ENCODE assay signal across 8 cellular contexts in the genomic region with DNA sequence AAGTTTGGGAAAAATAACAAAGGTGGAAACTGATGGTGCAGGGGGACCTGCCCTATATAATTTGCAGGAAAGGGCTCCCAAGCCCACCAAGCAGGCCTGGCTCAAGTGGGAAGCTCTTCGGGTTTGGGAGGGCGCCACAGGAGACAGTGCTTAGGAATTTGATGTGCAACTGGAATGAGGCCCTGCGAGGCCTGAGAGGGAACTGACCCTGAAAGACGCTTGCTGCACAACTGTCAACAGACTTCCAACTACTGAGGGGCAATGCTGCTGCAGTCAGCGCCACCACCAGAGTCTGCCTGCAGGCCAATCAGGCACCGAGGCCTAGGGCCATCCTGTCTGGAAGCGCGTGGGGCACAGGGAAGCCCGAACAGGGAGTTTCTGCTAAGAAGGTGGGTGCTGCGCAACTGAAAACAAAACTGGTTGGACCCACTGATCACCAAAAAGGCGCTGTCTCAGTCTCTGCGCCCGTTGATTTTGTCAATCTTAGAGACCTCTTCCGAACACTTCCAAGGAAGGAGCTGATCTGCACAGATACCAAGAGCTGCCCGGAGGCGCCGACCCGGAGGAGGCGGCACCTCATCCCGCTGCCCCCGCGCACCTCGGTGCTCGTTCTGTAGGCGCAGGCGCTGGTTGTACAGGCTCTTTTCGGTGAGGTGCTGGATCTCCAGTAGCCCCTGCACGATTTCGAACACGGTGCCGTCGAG. TPM values are rescaled to one million over a fixed set of nuclear protein-coding genes. Genes with fewer than 3 reads are reported as not detected.
DNase-seq lines count a peak whose midpoint lies in the region; ATAC-seq, FAIRE-seq and TF ChIP-seq lines count a peak whose summit lies in the region.

No MANE protein-coding gene starts in this region.

- H3K36me3 Mint-ChIP-seq in activated T-cell treated with anti-CD3 and anti-CD28 coated beads, Interleukin-2, amount 50 U/mL, for 24 hours (ENCODE audit: low read depth): peaks cover 8% of the 10 kb centered on the region

- H3K36me3 ChIP-seq in WERI-Rb-1: no peaks in the 10 kb centered on the region
- peaks cover 0 to 13% of the 10 kb centered on the region in 2 donors for H3K36me3 ChIP-seq in gastroesophageal sphincter
- peaks cover 11% of the 10 kb centered on the region for H3K36me3 ChIP-seq in neutrophil

- peak overlapping the region; percentile 84 for H3K27ac Mint-ChIP-seq in activated T-cell treated with anti-CD3 and anti-CD28 coated beads, Interleukin-2, amount 50 U/mL, for 24 hours

- TF ChIP-seq POLR2A in gastroesophageal sphincter (IDR thresholded peaks at IDR 0.05): no peak

- TF ChIP-seq CTCF in WERI-Rb-1 (IDR thresholded peaks at IDR 0.05; ENCODE audit: low read depth, low read length): no peak
- no peak for TF ChIP-seq CTCF in gastroesophageal sphincter (IDR thresholded peaks at IDR 0.05)
- no peak for TF ChIP-seq CTCF in neutrophil (IDR thresholded peaks at IDR 0.05)

- no peaks in the 10 kb centered on the region for H3K27me3 Mint-ChIP-seq in activated T-cell treated with anti-CD3 and anti-CD28 coated beads, Interleukin-2, amount 50 U/mL, for 24 hours

- H3K27me3 ChIP-seq in WERI-Rb-1 (ENCODE audit: insufficient read depth, low read depth, severe bottlenecking): no peaks in the 10 kb centered on the region
- no peaks in the 10 kb centered on the region for H3K27me3 ChIP-seq in gastroesophageal sphincter
- H3K27me3 ChIP-seq in neutrophil: no peaks in the 10 kb centered on the region

- ATAC-seq in HG03135 (IDR thresholded peaks at IDR 0.05; ENCODE audit: unreplicated experiment) (peak; percentile 3), gastroesophageal sphincter (no peak)

- TF ChIP-seq EP300 in gastroesophageal sphincter (IDR thresholded peaks at IDR 0.05): no peak

- DNase-seq in activated T-cell treated with anti-CD3 and anti-CD28 coated beads, Interleukin-2, amount 50 U/mL, for 24 hours: no peak
- DNase-seq in activated T-cell treated with anti-CD3 and anti-CD28 coated beads, Interleukin-2, amount 50 U/mL, for 1 hour: no peak
- peak; percentile 42 for DNase-seq in WERI-Rb-1
- no peak for DNase-seq in stimulated activated CD4-positive, alpha-beta T cell treated with anti-CD3 and anti-CD28 coated beads, Interleukin-1b, Interleukin-23, amount 100 ng/mL, for 48 hours
- no peak for DNase-seq in HTR-8/SVneo (ENCODE audit: insufficient read length, low spot score)

- H3K4me3 ChIP-seq in WERI-Rb-1 (ENCODE audit: low read depth, low read length) (peak overlapping the region; percentile 81), gastroesophageal sphincter (peak overlapping the region; percentile 91 to 93), neutrophil (ENCODE audit: low read depth in 1 of 2, low read length in 1 of 2) (peak overlapping the region; percentile 87 to 98)

- peaks cover 0 to 55% (median 19%) of the 10 kb centered on the region in 3 donors for H3K4me1 ChIP-seq in gastroesophageal sphincter
- peaks cover 17 to 18% of the 10 kb centered on the region in 2 experiments for H3K4me1 ChIP-seq in neutrophil (ENCODE audit: control insufficient read depth in 1 of 2, insufficient read depth in 1 of 2, low read depth in 1 of 2, low read length in 1 of 2)

- peak overlapping the region; percentile 92 for H3K4me3 Mint-ChIP-seq in activated T-cell treated with anti-CD3 and anti-CD28 coated beads, Interleukin-2, amount 50 U/mL, for 24 hours

- WGBS in gastroesophageal sphincter (ENCODE audit: low coverage in 1 of 2), 2 donors: 0 to 3% methylated on average over 8 of the region's 32 CpGs

- H3K9me3 ChIP-seq in WERI-Rb-1 (ENCODE audit: severe bottlenecking) (no peaks in the 10 kb centered on the region), gastroesophageal sphincter (no peaks in the 10 kb centered on the region), neutrophil (no peaks in the 10 kb centered on the region)

- peaks cover 66% of the 10 kb centered on the region for H3K4me1 Mint-ChIP-seq in activated T-cell treated with anti-CD3 and anti-CD28 coated beads, Interleukin-2, amount 50 U/mL, for 24 hours (ENCODE audit: low read depth)

- FAIRE-seq in HTR-8/SVneo (lab: Jason Lieb, UNC): no peak

- H3K27ac ChIP-seq in WERI-Rb-1: peak overlapping the region; percentile 84
- peak overlapping the region; percentile 35 to 93 (median 88) for H3K27ac ChIP-seq in gastroesophageal sphincter
- H3K27ac ChIP-seq in neutrophil: peak overlapping the region; percentile 68

- no peaks in the 10 kb centered on the region for H3K9me3 Mint-ChIP-seq in activated T-cell treated with anti-CD3 and anti-CD28 coated beads, Interleukin-2, amount 50 U/mL, for 24 hours

RNA-seq across cellular contexts. Expression of a gene that starts 0.7 kb away (rescaled TPM):
- 10 to 100 TPM; 39.8 to 69.2 (median 60.4) TPM for total RNA-seq in gastroesophageal sphincter

RNA-seq across cellular contexts. Expression of a gene that starts 51.1 kb away (rescaled TPM):
- 1 to 10 TPM in 2 of 4 donors, not detected in 2; 1.3 to 2.4 TPM for total RNA-seq in gastroesophageal sphincter
